ENCODE assay signal across 8 cellular contexts in the genomic region with DNA sequence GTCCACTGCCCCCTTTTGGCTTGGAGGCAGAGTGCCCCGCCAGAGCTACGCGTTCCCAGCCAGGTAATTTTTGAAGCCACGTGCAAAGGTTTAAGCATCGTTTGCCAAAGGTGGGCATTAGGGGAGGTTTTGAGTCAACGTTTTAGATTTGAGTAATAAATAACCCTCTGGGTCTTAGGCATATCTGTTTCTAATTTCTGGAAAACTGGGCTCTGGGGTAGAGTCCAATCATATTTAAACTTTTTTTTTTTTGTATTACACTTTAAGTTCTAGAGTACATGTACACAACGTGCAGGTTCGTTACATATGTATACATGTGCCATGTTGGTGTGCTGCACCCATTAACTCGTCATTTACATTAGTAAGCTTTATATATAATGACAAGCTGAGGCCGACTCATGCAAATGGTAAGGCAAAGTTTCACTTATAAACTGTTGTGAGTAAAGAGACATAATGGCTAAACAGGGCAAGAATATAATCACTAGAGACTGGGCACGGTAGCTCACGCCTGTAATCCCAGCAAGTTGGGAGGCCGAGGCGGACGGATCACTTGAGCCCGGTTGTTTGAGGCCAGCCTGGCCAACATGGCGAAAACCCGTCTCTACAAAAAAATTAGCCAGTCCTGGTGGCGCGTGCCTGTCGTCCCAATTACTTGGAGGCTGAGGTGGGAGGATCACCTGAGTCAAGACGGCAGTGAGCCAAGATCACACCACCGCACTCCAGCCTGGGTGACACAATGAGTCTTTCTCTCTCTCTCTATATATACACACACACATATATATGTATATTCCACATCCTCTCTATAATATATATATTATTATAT. TPM values are rescaled to one million over a fixed set of nuclear protein-coding genes. Genes with fewer than 3 reads are reported as not detected.
DNase-seq lines count a peak whose midpoint lies in the region; ATAC-seq and TF ChIP-seq lines count a peak whose summit lies in the region.

No MANE protein-coding gene starts in this region.

- ATAC-seq in HG02840 (IDR thresholded peaks at IDR 0.05; ENCODE audit: low FRiP score, unreplicated experiment) (no peak), left lobe of liver (no peak)

- H3K4me1 ChIP-seq in OCI-LY1 (ENCODE audit: insufficient read depth, low read length, severe bottlenecking), result peaks cover 13% of the 10 kb centered on the region

- CTCF ChIA-PET in GM10248 (lab: Yijun Ruan, JAX), result interaction anchor here (0.9 to 3.0 kb wide), 23 partner anchors 8 to 465 kb away, joined by 3 to 22 read pairs (median 5); partner anchors contain the start of genes FGD6 and VEZT

- no peaks in the 10 kb centered on the region for H3K9me2 ChIP-seq in OCI-LY1 (ENCODE audit: low read depth, low read length)

- peaks cover 4% of the 10 kb centered on the region for H3K27me3 Mint-ChIP-seq in endothelial cell (ENCODE audit: unreplicated experiment)
- no peaks in the 10 kb centered on the region for H3K27me3 Mint-ChIP-seq in progenitor cell of endocrine pancreas

- TF ChIP-seq CTCF in GM10248 (IDR thresholded peaks at IDR 0.05; ENCODE audit: control extremely low read depth, extremely low read depth, low read depth, missing control alignments) (peak; percentile 82), OCI-LY1 (IDR thresholded peaks at IDR 0.05; ENCODE audit: low read length) (peak; percentile 82), endothelial cell (IDR thresholded peaks at IDR 0.05; ENCODE audit: unreplicated experiment) (peak; percentile 53), progenitor cell of endocrine pancreas (IDR thresholded peaks at IDR 0.05; ENCODE audit: unreplicated experiment) (peak; percentile 84)

- H3K4me3 ChIP-seq in OCI-LY1 (ENCODE audit: low read depth, low read length, poor library complexity, severe bottlenecking), result peak overlapping the region; percentile 84

- H3K4me2 ChIP-seq in OCI-LY1 (ENCODE audit: low read length), result peak overlapping the region; percentile 43

- no peaks in the 10 kb centered on the region for H3K27me3 ChIP-seq in OCI-LY1 (ENCODE audit: insufficient read depth, low read length)

- peak overlapping the region; percentile 88; the same call in 1 of the 2 replicates for H2AFZ ChIP-seq in OCI-LY1 (ENCODE audit: low read length)

- H3K36me3 ChIP-seq in OCI-LY1 (ENCODE audit: insufficient read depth, low read length), result peaks cover 8% of the 10 kb centered on the region; the same call in 1 of the 2 replicates

- peaks cover 26% of the 10 kb centered on the region for H3K79me2 ChIP-seq in OCI-LY1 (ENCODE audit: insufficient read depth, low read length)

- H3K36me3 Mint-ChIP-seq in endothelial cell (ENCODE audit: low read depth, unreplicated experiment) (peaks cover 5% of the 10 kb centered on the region), progenitor cell of endocrine pancreas (ENCODE audit: insufficient read depth) (no peaks in the 10 kb centered on the region)

- no peak for DNase-seq in GM10248 (ENCODE audit: extremely low spot score)
- no peak for DNase-seq in endothelial cell (ENCODE audit: low spot score)
- DNase-seq in progenitor cell of endocrine pancreas (ENCODE audit: low spot score, unreplicated experiment), result no peak
- DNase-seq in AG08396 (ENCODE audit: low spot score), result no peak
- DNase-seq in NCI-H2171 (lab: John Stamatoyannopoulos, UW), result no peak
- DNase-seq in left lobe of liver (ENCODE audit: low spot score), result no peak

- H3K9me3 Mint-ChIP-seq in endothelial cell (ENCODE audit: unreplicated experiment) (no peaks in the 10 kb centered on the region), progenitor cell of endocrine pancreas (ENCODE audit: low read depth) (no peaks in the 10 kb centered on the region)

- no peaks in the 10 kb centered on the region for H3F3A ChIP-seq in OCI-LY1 (ENCODE audit: insufficient read depth, low read length)

- H3K27ac ChIP-seq in OCI-LY1 (ENCODE audit: low read depth, low read length, poor library complexity, severe bottlenecking), result no peak overlapping the region

- H3K4me3 Mint-ChIP-seq in endothelial cell (ENCODE audit: unreplicated experiment), result peak overlapping the region; percentile 95
- peak overlapping the region; percentile 90 for H3K4me3 Mint-ChIP-seq in progenitor cell of endocrine pancreas (ENCODE audit: low read depth)

- peaks cover 30% of the 10 kb centered on the region for H3K4me1 Mint-ChIP-seq in endothelial cell (ENCODE audit: unreplicated experiment)
- H3K4me1 Mint-ChIP-seq in progenitor cell of endocrine pancreas (ENCODE audit: low read depth), result peaks cover 1% of the 10 kb centered on the region

- no peaks in the 10 kb centered on the region for H4K20me1 ChIP-seq in OCI-LY1 (ENCODE audit: insufficient read depth, low read length)

- POLR2A ChIA-PET in GM10248 (lab: Yijun Ruan, JAX), result interaction anchor here (0.6 to 1.0 kb wide), 2 partner anchors 94 to 400 kb away, joined by 3 to 5 read pairs; partner anchors contain the start of gene METAP2

- H3K9ac ChIP-seq in OCI-LY1 (ENCODE audit: low read length), result no peak overlapping the region

- H3K27ac Mint-ChIP-seq in endothelial cell (ENCODE audit: unreplicated experiment), result peak overlapping the region; percentile 70
- peak overlapping the region; percentile 95 for H3K27ac Mint-ChIP-seq in progenitor cell of endocrine pancreas

- no peaks in the 10 kb centered on the region for H3K9me3 ChIP-seq in OCI-LY1 (ENCODE audit: low read length)

RNA-seq across cellular contexts. Expression of gene NR2C1, which starts 0.5 kb away (rescaled TPM):
- total RNA-seq in endothelial cell (ENCODE audit: unreplicated experiment), result 70.2 TPM
- 56.8 and 58.9 TPM in 2 replicates for total RNA-seq in progenitor cell of endocrine pancreas
- total RNA-seq in left lobe of liver, result 21.5 TPM
